Comparison of ENCODE assay signal across 1 cellular context in the genomic region with DNA sequence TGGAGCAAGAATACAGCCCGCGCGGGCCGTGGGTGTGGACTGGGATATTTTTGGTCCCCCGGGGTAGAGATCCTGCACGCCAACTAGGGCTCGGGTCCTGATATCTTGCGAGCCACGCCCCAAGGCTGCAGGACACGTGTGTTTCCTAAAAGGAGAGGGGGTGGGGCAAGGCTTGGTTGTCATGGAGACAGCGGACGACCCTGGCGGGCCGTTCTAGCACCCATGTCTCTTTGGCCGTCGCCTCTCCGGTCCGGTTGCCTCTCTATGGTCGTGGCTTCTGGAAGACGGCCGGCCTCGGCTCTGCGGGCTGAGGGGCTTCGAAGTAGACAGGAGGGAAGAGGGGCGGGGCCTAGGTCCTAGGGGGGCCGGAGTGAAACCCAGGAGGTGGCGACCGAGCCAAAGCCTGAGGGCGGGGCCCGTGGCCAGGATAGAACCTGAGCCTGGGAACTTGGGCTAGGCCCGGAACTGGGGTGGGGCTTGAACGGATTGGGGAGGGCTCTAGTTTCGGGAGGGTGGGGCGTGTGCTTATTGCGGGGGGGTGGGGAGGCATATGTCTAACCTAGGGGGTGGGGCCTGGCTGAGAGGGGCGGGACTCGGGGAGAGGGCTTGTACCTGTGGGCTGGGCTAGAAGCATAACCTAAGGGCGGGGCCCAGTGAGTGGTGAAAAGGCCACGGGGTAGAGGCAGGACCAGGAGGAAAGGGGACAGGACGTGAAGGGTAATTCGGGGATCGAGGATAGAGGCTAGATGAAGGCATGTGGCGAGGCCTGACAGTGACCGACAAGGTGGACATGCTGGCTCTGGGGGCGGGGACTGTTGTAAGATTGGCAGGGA.
A peak's percentile ranks its signal among the peaks of the same experiment; 100 is the strongest.
TF ChIP-seq lines count a peak whose summit lies in the region.

No MANE protein-coding gene starts in this region.

TF ChIP-seq in K562, 482 proteins besides CTCF, POLR2A, EP300 and RAD21 (continued from another document and continues in another):
- TF ChIP-seq, protein P1, sequence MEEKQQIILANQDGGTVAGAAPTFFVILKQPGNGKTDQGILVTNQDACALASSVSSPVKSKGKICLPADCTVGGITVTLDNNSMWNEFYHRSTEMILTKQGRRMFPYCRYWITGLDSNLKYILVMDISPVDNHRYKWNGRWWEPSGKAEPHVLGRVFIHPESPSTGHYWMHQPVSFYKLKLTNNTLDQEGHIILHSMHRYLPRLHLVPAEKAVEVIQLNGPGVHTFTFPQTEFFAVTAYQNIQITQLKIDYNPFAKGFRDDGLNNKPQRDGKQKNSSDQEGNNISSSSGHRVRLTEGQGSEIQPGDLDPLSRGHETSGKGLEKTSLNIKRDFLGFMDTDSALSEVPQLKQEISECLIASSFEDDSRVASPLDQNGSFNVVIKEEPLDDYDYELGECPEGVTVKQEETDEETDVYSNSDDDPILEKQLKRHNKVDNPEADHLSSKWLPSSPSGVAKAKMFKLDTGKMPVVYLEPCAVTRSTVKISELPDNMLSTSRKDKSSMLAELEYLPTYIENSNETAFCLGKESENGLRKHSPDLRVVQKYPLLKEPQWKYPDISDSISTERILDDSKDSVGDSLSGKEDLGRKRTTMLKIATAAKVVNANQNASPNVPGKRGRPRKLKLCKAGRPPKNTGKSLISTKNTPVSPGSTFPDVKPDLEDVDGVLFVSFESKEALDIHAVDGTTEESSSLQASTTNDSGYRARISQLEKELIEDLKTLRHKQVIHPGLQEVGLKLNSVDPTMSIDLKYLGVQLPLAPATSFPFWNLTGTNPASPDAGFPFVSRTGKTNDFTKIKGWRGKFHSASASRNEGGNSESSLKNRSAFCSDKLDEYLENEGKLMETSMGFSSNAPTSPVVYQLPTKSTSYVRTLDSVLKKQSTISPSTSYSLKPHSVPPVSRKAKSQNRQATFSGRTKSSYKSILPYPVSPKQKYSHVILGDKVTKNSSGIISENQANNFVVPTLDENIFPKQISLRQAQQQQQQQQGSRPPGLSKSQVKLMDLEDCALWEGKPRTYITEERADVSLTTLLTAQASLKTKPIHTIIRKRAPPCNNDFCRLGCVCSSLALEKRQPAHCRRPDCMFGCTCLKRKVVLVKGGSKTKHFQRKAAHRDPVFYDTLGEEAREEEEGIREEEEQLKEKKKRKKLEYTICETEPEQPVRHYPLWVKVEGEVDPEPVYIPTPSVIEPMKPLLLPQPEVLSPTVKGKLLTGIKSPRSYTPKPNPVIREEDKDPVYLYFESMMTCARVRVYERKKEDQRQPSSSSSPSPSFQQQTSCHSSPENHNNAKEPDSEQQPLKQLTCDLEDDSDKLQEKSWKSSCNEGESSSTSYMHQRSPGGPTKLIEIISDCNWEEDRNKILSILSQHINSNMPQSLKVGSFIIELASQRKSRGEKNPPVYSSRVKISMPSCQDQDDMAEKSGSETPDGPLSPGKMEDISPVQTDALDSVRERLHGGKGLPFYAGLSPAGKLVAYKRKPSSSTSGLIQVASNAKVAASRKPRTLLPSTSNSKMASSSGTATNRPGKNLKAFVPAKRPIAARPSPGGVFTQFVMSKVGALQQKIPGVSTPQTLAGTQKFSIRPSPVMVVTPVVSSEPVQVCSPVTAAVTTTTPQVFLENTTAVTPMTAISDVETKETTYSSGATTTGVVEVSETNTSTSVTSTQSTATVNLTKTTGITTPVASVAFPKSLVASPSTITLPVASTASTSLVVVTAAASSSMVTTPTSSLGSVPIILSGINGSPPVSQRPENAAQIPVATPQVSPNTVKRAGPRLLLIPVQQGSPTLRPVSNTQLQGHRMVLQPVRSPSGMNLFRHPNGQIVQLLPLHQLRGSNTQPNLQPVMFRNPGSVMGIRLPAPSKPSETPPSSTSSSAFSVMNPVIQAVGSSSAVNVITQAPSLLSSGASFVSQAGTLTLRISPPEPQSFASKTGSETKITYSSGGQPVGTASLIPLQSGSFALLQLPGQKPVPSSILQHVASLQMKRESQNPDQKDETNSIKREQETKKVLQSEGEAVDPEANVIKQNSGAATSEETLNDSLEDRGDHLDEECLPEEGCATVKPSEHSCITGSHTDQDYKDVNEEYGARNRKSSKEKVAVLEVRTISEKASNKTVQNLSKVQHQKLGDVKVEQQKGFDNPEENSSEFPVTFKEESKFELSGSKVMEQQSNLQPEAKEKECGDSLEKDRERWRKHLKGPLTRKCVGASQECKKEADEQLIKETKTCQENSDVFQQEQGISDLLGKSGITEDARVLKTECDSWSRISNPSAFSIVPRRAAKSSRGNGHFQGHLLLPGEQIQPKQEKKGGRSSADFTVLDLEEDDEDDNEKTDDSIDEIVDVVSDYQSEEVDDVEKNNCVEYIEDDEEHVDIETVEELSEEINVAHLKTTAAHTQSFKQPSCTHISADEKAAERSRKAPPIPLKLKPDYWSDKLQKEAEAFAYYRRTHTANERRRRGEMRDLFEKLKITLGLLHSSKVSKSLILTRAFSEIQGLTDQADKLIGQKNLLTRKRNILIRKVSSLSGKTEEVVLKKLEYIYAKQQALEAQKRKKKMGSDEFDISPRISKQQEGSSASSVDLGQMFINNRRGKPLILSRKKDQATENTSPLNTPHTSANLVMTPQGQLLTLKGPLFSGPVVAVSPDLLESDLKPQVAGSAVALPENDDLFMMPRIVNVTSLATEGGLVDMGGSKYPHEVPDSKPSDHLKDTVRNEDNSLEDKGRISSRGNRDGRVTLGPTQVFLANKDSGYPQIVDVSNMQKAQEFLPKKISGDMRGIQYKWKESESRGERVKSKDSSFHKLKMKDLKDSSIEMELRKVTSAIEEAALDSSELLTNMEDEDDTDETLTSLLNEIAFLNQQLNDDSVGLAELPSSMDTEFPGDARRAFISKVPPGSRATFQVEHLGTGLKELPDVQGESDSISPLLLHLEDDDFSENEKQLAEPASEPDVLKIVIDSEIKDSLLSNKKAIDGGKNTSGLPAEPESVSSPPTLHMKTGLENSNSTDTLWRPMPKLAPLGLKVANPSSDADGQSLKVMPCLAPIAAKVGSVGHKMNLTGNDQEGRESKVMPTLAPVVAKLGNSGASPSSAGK (IDR thresholded peaks at IDR 0.05), result peak; percentile 56; the same call in 1 of the 2 replicates
- no peak for TF ChIP-seq FOXK1 (CRISPR knock-in tag; IDR thresholded peaks at IDR 0.05; ENCODE audit: borderline replicate concordance)
- TF ChIP-seq, protein P2, sequence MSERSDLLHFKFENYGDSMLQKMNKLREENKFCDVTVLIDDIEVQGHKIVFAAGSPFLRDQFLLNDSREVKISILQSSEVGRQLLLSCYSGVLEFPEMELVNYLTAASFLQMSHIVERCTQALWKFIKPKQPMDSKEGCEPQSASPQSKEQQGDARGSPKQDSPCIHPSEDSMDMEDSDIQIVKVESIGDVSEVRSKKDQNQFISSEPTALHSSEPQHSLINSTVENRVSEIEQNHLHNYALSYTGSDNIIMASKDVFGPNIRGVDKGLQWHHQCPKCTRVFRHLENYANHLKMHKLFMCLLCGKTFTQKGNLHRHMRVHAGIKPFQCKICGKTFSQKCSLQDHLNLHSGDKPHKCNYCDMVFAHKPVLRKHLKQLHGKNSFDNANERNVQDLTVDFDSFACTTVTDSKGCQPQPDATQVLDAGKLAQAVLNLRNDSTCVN (CRISPR knock-in tag; IDR thresholded peaks at IDR 0.05), result peak; percentile 95
- TF ChIP-seq, protein P3, sequence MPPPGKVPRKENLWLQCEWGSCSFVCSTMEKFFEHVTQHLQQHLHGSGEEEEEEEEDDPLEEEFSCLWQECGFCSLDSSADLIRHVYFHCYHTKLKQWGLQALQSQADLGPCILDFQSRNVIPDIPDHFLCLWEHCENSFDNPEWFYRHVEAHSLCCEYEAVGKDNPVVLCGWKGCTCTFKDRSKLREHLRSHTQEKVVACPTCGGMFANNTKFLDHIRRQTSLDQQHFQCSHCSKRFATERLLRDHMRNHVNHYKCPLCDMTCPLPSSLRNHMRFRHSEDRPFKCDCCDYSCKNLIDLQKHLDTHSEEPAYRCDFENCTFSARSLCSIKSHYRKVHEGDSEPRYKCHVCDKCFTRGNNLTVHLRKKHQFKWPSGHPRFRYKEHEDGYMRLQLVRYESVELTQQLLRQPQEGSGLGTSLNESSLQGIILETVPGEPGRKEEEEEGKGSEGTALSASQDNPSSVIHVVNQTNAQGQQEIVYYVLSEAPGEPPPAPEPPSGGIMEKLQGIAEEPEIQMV (tag; conservative IDR thresholded peaks at IDR 0.05; ENCODE audit: low read depth), result peak; percentile 99
- TF ChIP-seq FOXJ3 (CRISPR knock-in tag; IDR thresholded peaks at IDR 0.05), result no peak
- peak in 1 of 2 experiments; percentile 96; a peak in 2 of 4 replicates for TF ChIP-seq HDAC1 (IDR thresholded peaks at IDR 0.05)
- peak; percentile 95 for TF ChIP-seq KLF13 (tag; IDR thresholded peaks at IDR 0.05; ENCODE audit: borderline replicate concordance, low read depth)
- TF ChIP-seq, protein P4, sequence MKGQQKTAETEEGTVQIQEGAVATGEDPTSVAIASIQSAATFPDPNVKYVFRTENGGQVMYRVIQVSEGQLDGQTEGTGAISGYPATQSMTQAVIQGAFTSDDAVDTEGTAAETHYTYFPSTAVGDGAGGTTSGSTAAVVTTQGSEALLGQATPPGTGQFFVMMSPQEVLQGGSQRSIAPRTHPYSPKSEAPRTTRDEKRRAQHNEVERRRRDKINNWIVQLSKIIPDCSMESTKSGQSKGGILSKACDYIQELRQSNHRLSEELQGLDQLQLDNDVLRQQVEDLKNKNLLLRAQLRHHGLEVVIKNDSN (CRISPR knock-in tag; IDR thresholded peaks at IDR 0.05), result peak; percentile 87
- peak; percentile 76; the same call in 1 of the 2 replicates for TF ChIP-seq LARP7 (IDR thresholded peaks at IDR 0.05)
- peak; percentile 62; the same call in 1 of the 2 replicates for TF ChIP-seq ZNF263 (CRISPR knock-in tag; IDR thresholded peaks at IDR 0.05; ENCODE audit: borderline replicate concordance)
- TF ChIP-seq KLF10 (CRISPR knock-in tag; IDR thresholded peaks at IDR 0.05), result no peak
- peak; percentile 99 for TF ChIP-seq RFX1 (IDR thresholded peaks at IDR 0.05)
- no peak for TF ChIP-seq RNF2 (IDR thresholded peaks at IDR 0.05)
- TF ChIP-seq SAP30 (IDR thresholded peaks at IDR 0.05; ENCODE audit: borderline replicate concordance, insufficient read depth, low read depth, low read length, poor library complexity, severe bottlenecking), result peak; percentile 93
- 0 out of 2 replicates have a peak, but pooled peaks have one; percentile 39 for TF ChIP-seq ZNF695 (CRISPR knock-in tag; IDR thresholded peaks at IDR 0.05)
- TF ChIP-seq, protein P5, sequence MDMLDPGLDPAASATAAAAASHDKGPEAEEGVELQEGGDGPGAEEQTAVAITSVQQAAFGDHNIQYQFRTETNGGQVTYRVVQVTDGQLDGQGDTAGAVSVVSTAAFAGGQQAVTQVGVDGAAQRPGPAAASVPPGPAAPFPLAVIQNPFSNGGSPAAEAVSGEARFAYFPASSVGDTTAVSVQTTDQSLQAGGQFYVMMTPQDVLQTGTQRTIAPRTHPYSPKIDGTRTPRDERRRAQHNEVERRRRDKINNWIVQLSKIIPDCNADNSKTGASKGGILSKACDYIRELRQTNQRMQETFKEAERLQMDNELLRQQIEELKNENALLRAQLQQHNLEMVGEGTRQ (CRISPR knock-in tag; IDR thresholded peaks at IDR 0.05), result peak; percentile 78
- TF ChIP-seq NFXL1 (CRISPR knock-in tag; IDR thresholded peaks at IDR 0.05), result no peak
- peak; percentile 88; the same call in 1 of the 2 replicates for TF ChIP-seq FOXP1 (CRISPR knock-in tag; IDR thresholded peaks at IDR 0.05)
- TF ChIP-seq MEF2D (tag; conservative IDR thresholded peaks at IDR 0.05; ENCODE audit: low read depth), result no peak
- peak; percentile 80 for TF ChIP-seq POLR2G (IDR thresholded peaks at IDR 0.05; ENCODE audit: low read depth, low read length)
- TF ChIP-seq CCAR2 (IDR thresholded peaks at IDR 0.05; ENCODE audit: low read depth, low read length), result no peak
- TF ChIP-seq, protein P6, sequence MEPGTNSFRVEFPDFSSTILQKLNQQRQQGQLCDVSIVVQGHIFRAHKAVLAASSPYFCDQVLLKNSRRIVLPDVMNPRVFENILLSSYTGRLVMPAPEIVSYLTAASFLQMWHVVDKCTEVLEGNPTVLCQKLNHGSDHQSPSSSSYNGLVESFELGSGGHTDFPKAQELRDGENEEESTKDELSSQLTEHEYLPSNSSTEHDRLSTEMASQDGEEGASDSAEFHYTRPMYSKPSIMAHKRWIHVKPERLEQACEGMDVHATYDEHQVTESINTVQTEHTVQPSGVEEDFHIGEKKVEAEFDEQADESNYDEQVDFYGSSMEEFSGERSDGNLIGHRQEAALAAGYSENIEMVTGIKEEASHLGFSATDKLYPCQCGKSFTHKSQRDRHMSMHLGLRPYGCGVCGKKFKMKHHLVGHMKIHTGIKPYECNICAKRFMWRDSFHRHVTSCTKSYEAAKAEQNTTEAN (CRISPR knock-in tag; IDR thresholded peaks at IDR 0.05), result 0 out of 2 replicates have a peak, but pooled peaks have one; percentile 54
- peak; percentile 69 for TF ChIP-seq SP2 (IDR thresholded peaks at IDR 0.05; ENCODE audit: extremely low read depth, low read depth, low read length, poor library complexity, severe bottlenecking)
- TF ChIP-seq CC2D1A (IDR thresholded peaks at IDR 0.05), result peak; percentile 98
- 0 out of 2 replicates have a peak, but pooled peaks have one; percentile 31 for TF ChIP-seq MTA1 (IDR thresholded peaks at IDR 0.05; ENCODE audit: borderline replicate concordance)
- TF ChIP-seq CSDE1 (IDR thresholded peaks at IDR 0.05), result peak in 1 of 2 experiments; percentile 94; a peak in 2 of 4 replicates
- TF ChIP-seq THRAP3 (IDR thresholded peaks at IDR 0.05; ENCODE audit: borderline replicate concordance), result no peak
- peak; percentile 97 for TF ChIP-seq OTX1 (CRISPR knock-in tag; IDR thresholded peaks at IDR 0.05)
- peak; percentile 86; the same call in 1 of the 2 replicates for TF ChIP-seq HDGF (IDR thresholded peaks at IDR 0.05)
- TF ChIP-seq, protein P7, sequence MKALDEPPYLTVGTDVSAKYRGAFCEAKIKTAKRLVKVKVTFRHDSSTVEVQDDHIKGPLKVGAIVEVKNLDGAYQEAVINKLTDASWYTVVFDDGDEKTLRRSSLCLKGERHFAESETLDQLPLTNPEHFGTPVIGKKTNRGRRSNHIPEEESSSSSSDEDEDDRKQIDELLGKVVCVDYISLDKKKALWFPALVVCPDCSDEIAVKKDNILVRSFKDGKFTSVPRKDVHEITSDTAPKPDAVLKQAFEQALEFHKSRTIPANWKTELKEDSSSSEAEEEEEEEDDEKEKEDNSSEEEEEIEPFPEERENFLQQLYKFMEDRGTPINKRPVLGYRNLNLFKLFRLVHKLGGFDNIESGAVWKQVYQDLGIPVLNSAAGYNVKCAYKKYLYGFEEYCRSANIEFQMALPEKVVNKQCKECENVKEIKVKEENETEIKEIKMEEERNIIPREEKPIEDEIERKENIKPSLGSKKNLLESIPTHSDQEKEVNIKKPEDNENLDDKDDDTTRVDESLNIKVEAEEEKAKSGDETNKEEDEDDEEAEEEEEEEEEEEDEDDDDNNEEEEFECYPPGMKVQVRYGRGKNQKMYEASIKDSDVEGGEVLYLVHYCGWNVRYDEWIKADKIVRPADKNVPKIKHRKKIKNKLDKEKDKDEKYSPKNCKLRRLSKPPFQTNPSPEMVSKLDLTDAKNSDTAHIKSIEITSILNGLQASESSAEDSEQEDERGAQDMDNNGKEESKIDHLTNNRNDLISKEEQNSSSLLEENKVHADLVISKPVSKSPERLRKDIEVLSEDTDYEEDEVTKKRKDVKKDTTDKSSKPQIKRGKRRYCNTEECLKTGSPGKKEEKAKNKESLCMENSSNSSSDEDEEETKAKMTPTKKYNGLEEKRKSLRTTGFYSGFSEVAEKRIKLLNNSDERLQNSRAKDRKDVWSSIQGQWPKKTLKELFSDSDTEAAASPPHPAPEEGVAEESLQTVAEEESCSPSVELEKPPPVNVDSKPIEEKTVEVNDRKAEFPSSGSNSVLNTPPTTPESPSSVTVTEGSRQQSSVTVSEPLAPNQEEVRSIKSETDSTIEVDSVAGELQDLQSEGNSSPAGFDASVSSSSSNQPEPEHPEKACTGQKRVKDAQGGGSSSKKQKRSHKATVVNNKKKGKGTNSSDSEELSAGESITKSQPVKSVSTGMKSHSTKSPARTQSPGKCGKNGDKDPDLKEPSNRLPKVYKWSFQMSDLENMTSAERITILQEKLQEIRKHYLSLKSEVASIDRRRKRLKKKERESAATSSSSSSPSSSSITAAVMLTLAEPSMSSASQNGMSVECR (CRISPR knock-in tag; IDR thresholded peaks at IDR 0.05), result peak; percentile 95
- no peak for TF ChIP-seq ZC3H4 (CRISPR knock-in tag; IDR thresholded peaks at IDR 0.05; ENCODE audit: borderline replicate concordance)
- peak; percentile 52; the same call in 1 of the 2 replicates for TF ChIP-seq PHF8 (IDR thresholded peaks at IDR 0.05; ENCODE audit: borderline replicate concordance, low read length)
